ENCODE assay signal across 10 cellular contexts in the genomic region with DNA sequence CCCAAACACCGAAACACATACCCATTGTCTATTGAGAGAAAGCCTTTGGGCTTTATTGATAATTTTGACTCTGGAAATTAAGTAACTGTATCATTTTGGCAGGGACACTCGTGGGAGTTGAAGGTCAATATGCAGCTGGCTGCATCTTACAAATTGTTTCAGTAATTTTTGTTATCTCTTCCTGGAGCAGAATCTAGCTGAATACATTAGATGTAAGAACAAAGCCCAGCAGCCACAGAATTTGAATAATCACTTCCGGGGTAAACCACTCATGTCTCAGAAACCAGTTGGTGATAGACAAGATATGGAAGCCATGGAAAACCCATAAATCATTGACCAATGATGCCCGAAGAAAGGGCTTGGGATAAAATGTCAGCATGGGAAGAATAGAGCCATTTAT.
DNase-seq lines count a peak whose midpoint lies in the region; ATAC-seq and TF ChIP-seq lines count a peak whose summit lies in the region.
"Had no signal": no experiment of that assay in that cellular context is flagged by ENCODE, and none has a peak within 500 bp of the region (broad histone marks: within the 10 kb centered on the region; RNA-seq: fewer than 3 reads in every experiment).

No MANE protein-coding gene starts in this region.

- peak overlapping the region; percentile 16 to 43 for H3K4me3 Mint-ChIP-seq in effector memory CD8-positive, alpha-beta T cell
- peak overlapping the region; percentile 6 to 13 for H3K4me3 Mint-ChIP-seq in stimulated activated naive CD8-positive, alpha-beta T cell treated with anti-CD3 and anti-CD28 coated beads, Interleukin-15, amount 100 ng/mL, for 72 hours

- no peaks in the 10 kb centered on the region for H3K36me3 Mint-ChIP-seq in effector memory CD8-positive, alpha-beta T cell (ENCODE audit: insufficient read depth)

- TF ChIP-seq CTCF in GM10266 (IDR thresholded peaks at IDR 0.05; ENCODE audit: control insufficient read depth, insufficient read depth, low read depth, missing control alignments): no peak

- DNase-seq in NOMO-1 treated with DMSO at 0.1 percent for 48 hours (lab: John Stamatoyannopoulos, UW; ENCODE audit: unreplicated experiment) (peak; percentile 33), NOMO-1 treated with dmso at 0.1 percent for 144 hours (lab: John Stamatoyannopoulos, UW; ENCODE audit: unreplicated experiment) (no peak), GM10266 (ENCODE audit: extremely low spot score) (no peak), middle frontal gyrus (ENCODE audit: extremely low spot score, low spot score) (no peak)
- peak; percentile 44 for DNase-seq in Jurkat, Clone E6-1 (ENCODE audit: low read depth, low spot score)
- peak in 1 of 3 experiments; percentile 9 for DNase-seq in effector memory CD8-positive, alpha-beta T cell
- DNase-seq in stimulated activated naive CD8-positive, alpha-beta T cell treated with anti-CD3 and anti-CD28 coated beads, Interleukin-15, amount 100 ng/mL, for 72 hours: no peak
- DNase-seq: pancreas had no signal

- H3K4me3 ChIP-seq in Jurkat, Clone E6-1 (ENCODE audit: low read length): no peak overlapping the region
- H3K4me3 ChIP-seq: A549, pancreas had no signal

- no peaks in the 10 kb centered on the region for H3K27me3 Mint-ChIP-seq in effector memory CD8-positive, alpha-beta T cell
- no peaks in the 10 kb centered on the region for H3K27me3 Mint-ChIP-seq in stimulated activated naive CD8-positive, alpha-beta T cell treated with anti-CD3 and anti-CD28 coated beads, Interleukin-15, amount 100 ng/mL, for 72 hours

- peak overlapping the region; percentile 24 to 86 for H3K27ac Mint-ChIP-seq in effector memory CD8-positive, alpha-beta T cell
- H3K27ac Mint-ChIP-seq in stimulated activated naive CD8-positive, alpha-beta T cell treated with anti-CD3 and anti-CD28 coated beads, Interleukin-15, amount 100 ng/mL, for 72 hours: peak overlapping the region; percentile 27 to 51

- H3K4me1 Mint-ChIP-seq in effector memory CD8-positive, alpha-beta T cell (ENCODE audit: low read depth in 2 of 2): peaks cover 30 to 32% of the 10 kb centered on the region in 2 donors
- peaks cover 39% of the 10 kb centered on the region for H3K4me1 Mint-ChIP-seq in stimulated activated naive CD8-positive, alpha-beta T cell treated with anti-CD3 and anti-CD28 coated beads, Interleukin-15, amount 100 ng/mL, for 72 hours

- peak; percentile 61 for ATAC-seq in effector memory CD8-positive, alpha-beta T cell (replicated peaks)
- peak; percentile 47 for ATAC-seq in stimulated activated naive CD8-positive, alpha-beta T cell treated with anti-CD3 and anti-CD28 coated beads, Interleukin-15, amount 100 ng/mL, for 72 hours
- ATAC-seq in HG02571 (IDR thresholded peaks at IDR 0.05; ENCODE audit: unreplicated experiment): no peak
- ATAC-seq: A549 had no signal

- no peaks in the 10 kb centered on the region for H3K9me3 Mint-ChIP-seq in effector memory CD8-positive, alpha-beta T cell
- H3K9me3 Mint-ChIP-seq in stimulated activated naive CD8-positive, alpha-beta T cell treated with anti-CD3 and anti-CD28 coated beads, Interleukin-15, amount 100 ng/mL, for 72 hours: no peaks in the 10 kb centered on the region

Comparison
In these comparisons a context has a peak if more than half of its experiments do, and no peak if none do; other contexts are left out.
1. DNase-seq: peak in NOMO-1 treated with DMSO at 0.1 percent for 48 hours (single experiment) and Jurkat, Clone E6-1 (single experiment); none in NOMO-1 treated with dmso at 0.1 percent for 144 hours (single experiment), stimulated activated naive CD8-positive, alpha-beta T cell treated with anti-CD3 and anti-CD28 coated beads, Interleukin-15, amount 100 ng/mL, for 72 hours (0 of 2), GM10266 (single experiment) and middle frontal gyrus (single experiment).